Comparison of ENCODE assay signal across 8 cellular contexts in the genomic region with DNA sequence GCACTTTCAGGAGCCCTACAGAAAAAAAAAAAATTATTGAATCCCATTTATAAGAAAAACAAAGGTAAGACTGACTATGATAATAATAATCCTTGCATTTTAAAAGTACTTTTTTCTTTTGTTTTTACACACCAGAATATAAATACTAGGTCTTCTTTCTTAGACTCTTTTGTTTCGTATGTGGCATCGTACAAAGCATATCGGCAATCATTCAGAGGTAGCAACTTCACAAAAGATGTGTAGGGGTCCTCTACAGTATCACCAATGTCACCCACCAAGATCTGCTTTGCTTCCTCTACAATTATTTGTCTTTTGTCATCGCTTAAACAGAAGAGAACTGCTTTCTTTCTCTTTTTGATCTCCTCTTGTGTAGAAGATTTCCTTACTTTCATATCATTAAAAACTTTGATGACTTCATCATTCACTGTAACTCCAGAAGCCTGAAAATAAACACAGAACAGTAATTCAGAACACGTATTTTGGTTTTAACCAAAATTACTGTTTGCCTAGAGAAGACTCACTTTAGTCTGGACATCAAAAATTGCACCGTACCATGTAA. TPM values are rescaled to one million over a fixed set of nuclear protein-coding genes. Genes with fewer than 3 reads are reported as not detected.
DNase-seq lines count a peak whose midpoint lies in the region; ATAC-seq and TF ChIP-seq lines count a peak whose summit lies in the region.

No MANE protein-coding gene starts in this region.

- peaks cover 25% of the 10 kb centered on the region for H3K4me1 Mint-ChIP-seq in activated naive CD4-positive, alpha-beta T cell treated with anti-CD3 and anti-CD28 coated beads, Interleukin-2, amount 50 U/mL, for 24 hours
- H3K4me1 Mint-ChIP-seq in brain, result peaks cover 66% of the 10 kb centered on the region
- peaks cover 19% of the 10 kb centered on the region for H3K4me1 Mint-ChIP-seq in memory B cell

- H3K36me3 Mint-ChIP-seq in activated naive CD4-positive, alpha-beta T cell treated with anti-CD3 and anti-CD28 coated beads, Interleukin-2, amount 50 U/mL, for 24 hours, result no peaks in the 10 kb centered on the region
- H3K36me3 Mint-ChIP-seq in brain, result peaks cover 12% of the 10 kb centered on the region
- H3K36me3 Mint-ChIP-seq in memory B cell, result peaks cover 4% of the 10 kb centered on the region

- H3K4me3 ChIP-seq in upper lobe of right lung, result peak overlapping the region; percentile 85

- no peak for DNase-seq in activated naive CD4-positive, alpha-beta T cell treated with Interleukin-2 at 50 U/mL for 16 hours
- DNase-seq in memory B cell (ENCODE audit: low spot score in 2 of 2) (no peak), upper lobe of right lung (no peak), NCI-H2107 treated with DMSO at 0.1 percent for 48 hours (lab: John Stamatoyannopoulos, UW; ENCODE audit: unreplicated experiment) (no peak), HPDE6-E6E7 (ENCODE audit: extremely low spot score) (no peak)

- ATAC-seq in memory B cell (ENCODE audit: low read depth) (no peak), upper lobe of right lung (no peak), HG03159 (IDR thresholded peaks at IDR 0.05; ENCODE audit: unreplicated experiment) (no peak)

- peak overlapping the region; percentile 86 for H3K27ac Mint-ChIP-seq in activated naive CD4-positive, alpha-beta T cell treated with anti-CD3 and anti-CD28 coated beads, Interleukin-2, amount 50 U/mL, for 24 hours
- H3K27ac Mint-ChIP-seq in brain (peak overlapping the region; percentile 88 to 99 (median 96)), memory B cell (peak overlapping the region; percentile 90)

- no peaks in the 10 kb centered on the region for H3K27me3 ChIP-seq in upper lobe of right lung

- no peaks in the 10 kb centered on the region for H3K9me3 ChIP-seq in upper lobe of right lung

- H3K27me3 Mint-ChIP-seq in activated naive CD4-positive, alpha-beta T cell treated with anti-CD3 and anti-CD28 coated beads, Interleukin-2, amount 50 U/mL, for 24 hours, result no peaks in the 10 kb centered on the region
- no peaks in the 10 kb centered on the region for H3K27me3 Mint-ChIP-seq in brain
- peaks cover 1% of the 10 kb centered on the region for H3K27me3 Mint-ChIP-seq in memory B cell

- intact Hi-C loops in upper lobe of right lung (cut with DNase I), result no loop called here

- peaks cover 14% of the 10 kb centered on the region for H3K36me3 ChIP-seq in upper lobe of right lung

- TF ChIP-seq CTCF in brain (conservative IDR thresholded peaks at IDR 0.05) (no peak), upper lobe of right lung (IDR thresholded peaks at IDR 0.05) (no peak)

- peak overlapping the region; percentile 95 for H3K27ac ChIP-seq in upper lobe of right lung

- H3K4me3 Mint-ChIP-seq in activated naive CD4-positive, alpha-beta T cell treated with anti-CD3 and anti-CD28 coated beads, Interleukin-2, amount 50 U/mL, for 24 hours, result peak overlapping the region; percentile 94
- H3K4me3 Mint-ChIP-seq in brain, result peak overlapping the region; percentile 83 to 93 (median 87)
- peak overlapping the region; percentile 88 for H3K4me3 Mint-ChIP-seq in memory B cell

- H3K9me3 Mint-ChIP-seq in activated naive CD4-positive, alpha-beta T cell treated with anti-CD3 and anti-CD28 coated beads, Interleukin-2, amount 50 U/mL, for 24 hours, result no peaks in the 10 kb centered on the region
- H3K9me3 Mint-ChIP-seq in brain (no peaks in the 10 kb centered on the region), memory B cell (no peaks in the 10 kb centered on the region)

- peaks cover 13% of the 10 kb centered on the region for H3K4me1 ChIP-seq in upper lobe of right lung

RNA-seq across cellular contexts. Expression of a gene that starts 1.2 kb away (rescaled TPM):
- 79.6 TPM for polyA plus RNA-seq in brain (ENCODE audit: insufficient read depth, low read depth, low replicate concordance)
- 56.5 TPM for total RNA-seq in upper lobe of right lung
